Comparison of ENCODE assay signal across 1 cellular context in genomic region chr2:13666582-13667414, GRCh38.
TF ChIP-seq lines count a peak whose summit lies in the region.

No MANE protein-coding gene starts in this region.

TF ChIP-seq in GM12878, 131 proteins besides CTCF, POLR2A, EP300 and RAD21 (continued from another document and continues in another):
- TF ChIP-seq IRF5 (IDR thresholded peaks at IDR 0.05; ENCODE audit: borderline replicate concordance) (no peak), FOXM1 (IDR thresholded peaks at IDR 0.05; ENCODE audit: low read depth, low read length) (no peak), ZNF24 (IDR thresholded peaks at IDR 0.05) (no peak), JUNB (IDR thresholded peaks at IDR 0.05) (no peak), RCOR1 (conservative IDR thresholded peaks at IDR 0.05; ENCODE audit: low read depth, low read length) (no peak), TARDBP (IDR thresholded peaks at IDR 0.05; ENCODE audit: borderline replicate concordance) (no peak), TBL1XR1 (IDR thresholded peaks at IDR 0.05; ENCODE audit: low read depth, low read length) (no peak), ESRRA (IDR thresholded peaks at IDR 0.05; ENCODE audit: low read length) (no peak), RFX5 (IDR thresholded peaks at IDR 0.05; ENCODE audit: low read depth, low read length) (no peak), BCLAF1 (IDR thresholded peaks at IDR 0.05) (no peak), MYB (IDR thresholded peaks at IDR 0.05; ENCODE audit: borderline replicate concordance, low read depth, low read length) (0 out of 2 replicates have a peak, but pooled peaks have one; percentile 7), ASH2L (IDR thresholded peaks at IDR 0.05; ENCODE audit: borderline replicate concordance, low read depth) (no peak), SPI1 (IDR thresholded peaks at IDR 0.05; ENCODE audit: borderline replicate concordance, insufficient read depth, low read depth, low read length) (peak; percentile 79), CBFB (IDR thresholded peaks at IDR 0.05; ENCODE audit: low read depth) (no peak), YBX1 (IDR thresholded peaks at IDR 0.05) (no peak), CBX3 (IDR thresholded peaks at IDR 0.05; ENCODE audit: borderline replicate concordance, low read depth) (no peak), KDM1A (IDR thresholded peaks at IDR 0.05; ENCODE audit: borderline replicate concordance) (no peak), HDGF (IDR thresholded peaks at IDR 0.05) (no peak), NR2C1 (IDR thresholded peaks at IDR 0.05) (no peak), RELA (IDR thresholded peaks at IDR 0.05; ENCODE audit: borderline replicate concordance, partially characterized antibody) (no peak), NR2F1 (conservative IDR thresholded peaks at IDR 0.05) (peak; percentile 79), SREBF1 (IDR thresholded peaks at IDR 0.05; ENCODE audit: low read length) (no peak), PAX8 (IDR thresholded peaks at IDR 0.05) (no peak), EGR1 (IDR thresholded peaks at IDR 0.05; ENCODE audit: borderline replicate concordance in 1 of 2, low read depth in 2 of 2, low read length in 2 of 2) (no peak), PKNOX1 (IDR thresholded peaks at IDR 0.05) (no peak), CREM (IDR thresholded peaks at IDR 0.05; ENCODE audit: low read depth) (no peak), ZNF217 (IDR thresholded peaks at IDR 0.05) (peak; percentile 20; the same call in 1 of the 2 replicates), BMI1 (IDR thresholded peaks at IDR 0.05; ENCODE audit: borderline replicate concordance) (peak; percentile 5; the same call in 1 of the 2 replicates), BCL3 (IDR thresholded peaks at IDR 0.05; ENCODE audit: borderline replicate concordance, insufficient read depth, low read depth, low read length, poor library complexity, severe bottlenecking) (no peak), POU2F2 (IDR thresholded peaks at IDR 0.05; ENCODE audit: borderline replicate concordance, low read depth, low read length) (no peak), HDAC6 (IDR thresholded peaks at IDR 0.05; ENCODE audit: unreplicated experiment) (no peak), SREBF2 (IDR thresholded peaks at IDR 0.05; ENCODE audit: low read length) (no peak), TCF12 (IDR thresholded peaks at IDR 0.05; ENCODE audit: low read depth, low read length) (peak; percentile 47; the same call in 1 of the 2 replicates), GABPA (IDR thresholded peaks at IDR 0.05; ENCODE audit: low read depth) (no peak), POLR2AphosphoS2 (IDR thresholded peaks at IDR 0.05; ENCODE audit: low read depth, low read length) (no peak), ATF3 (IDR thresholded peaks at IDR 0.05; ENCODE audit: borderline replicate concordance, extremely low read depth, low read depth, low read length) (no peak), FOXK2 (IDR thresholded peaks at IDR 0.05) (no peak)
- TF ChIP-seq, protein P1, sequence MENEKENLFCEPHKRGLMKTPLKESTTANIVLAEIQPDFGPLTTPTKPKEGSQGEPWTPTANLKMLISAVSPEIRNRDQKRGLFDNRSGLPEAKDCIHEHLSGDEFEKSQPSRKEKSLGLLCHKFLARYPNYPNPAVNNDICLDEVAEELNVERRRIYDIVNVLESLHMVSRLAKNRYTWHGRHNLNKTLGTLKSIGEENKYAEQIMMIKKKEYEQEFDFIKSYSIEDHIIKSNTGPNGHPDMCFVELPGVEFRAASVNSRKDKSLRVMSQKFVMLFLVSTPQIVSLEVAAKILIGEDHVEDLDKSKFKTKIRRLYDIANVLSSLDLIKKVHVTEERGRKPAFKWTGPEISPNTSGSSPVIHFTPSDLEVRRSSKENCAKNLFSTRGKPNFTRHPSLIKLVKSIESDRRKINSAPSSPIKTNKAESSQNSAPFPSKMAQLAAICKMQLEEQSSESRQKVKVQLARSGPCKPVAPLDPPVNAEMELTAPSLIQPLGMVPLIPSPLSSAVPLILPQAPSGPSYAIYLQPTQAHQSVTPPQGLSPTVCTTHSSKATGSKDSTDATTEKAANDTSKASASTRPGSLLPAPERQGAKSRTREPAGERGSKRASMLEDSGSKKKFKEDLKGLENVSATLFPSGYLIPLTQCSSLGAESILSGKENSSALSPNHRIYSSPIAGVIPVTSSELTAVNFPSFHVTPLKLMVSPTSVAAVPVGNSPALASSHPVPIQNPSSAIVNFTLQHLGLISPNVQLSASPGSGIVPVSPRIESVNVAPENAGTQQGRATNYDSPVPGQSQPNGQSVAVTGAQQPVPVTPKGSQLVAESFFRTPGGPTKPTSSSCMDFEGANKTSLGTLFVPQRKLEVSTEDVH (IDR thresholded peaks at IDR 0.05; ENCODE audit: low read depth, partially characterized antibody), result no peak
- TF ChIP-seq, protein P2, sequence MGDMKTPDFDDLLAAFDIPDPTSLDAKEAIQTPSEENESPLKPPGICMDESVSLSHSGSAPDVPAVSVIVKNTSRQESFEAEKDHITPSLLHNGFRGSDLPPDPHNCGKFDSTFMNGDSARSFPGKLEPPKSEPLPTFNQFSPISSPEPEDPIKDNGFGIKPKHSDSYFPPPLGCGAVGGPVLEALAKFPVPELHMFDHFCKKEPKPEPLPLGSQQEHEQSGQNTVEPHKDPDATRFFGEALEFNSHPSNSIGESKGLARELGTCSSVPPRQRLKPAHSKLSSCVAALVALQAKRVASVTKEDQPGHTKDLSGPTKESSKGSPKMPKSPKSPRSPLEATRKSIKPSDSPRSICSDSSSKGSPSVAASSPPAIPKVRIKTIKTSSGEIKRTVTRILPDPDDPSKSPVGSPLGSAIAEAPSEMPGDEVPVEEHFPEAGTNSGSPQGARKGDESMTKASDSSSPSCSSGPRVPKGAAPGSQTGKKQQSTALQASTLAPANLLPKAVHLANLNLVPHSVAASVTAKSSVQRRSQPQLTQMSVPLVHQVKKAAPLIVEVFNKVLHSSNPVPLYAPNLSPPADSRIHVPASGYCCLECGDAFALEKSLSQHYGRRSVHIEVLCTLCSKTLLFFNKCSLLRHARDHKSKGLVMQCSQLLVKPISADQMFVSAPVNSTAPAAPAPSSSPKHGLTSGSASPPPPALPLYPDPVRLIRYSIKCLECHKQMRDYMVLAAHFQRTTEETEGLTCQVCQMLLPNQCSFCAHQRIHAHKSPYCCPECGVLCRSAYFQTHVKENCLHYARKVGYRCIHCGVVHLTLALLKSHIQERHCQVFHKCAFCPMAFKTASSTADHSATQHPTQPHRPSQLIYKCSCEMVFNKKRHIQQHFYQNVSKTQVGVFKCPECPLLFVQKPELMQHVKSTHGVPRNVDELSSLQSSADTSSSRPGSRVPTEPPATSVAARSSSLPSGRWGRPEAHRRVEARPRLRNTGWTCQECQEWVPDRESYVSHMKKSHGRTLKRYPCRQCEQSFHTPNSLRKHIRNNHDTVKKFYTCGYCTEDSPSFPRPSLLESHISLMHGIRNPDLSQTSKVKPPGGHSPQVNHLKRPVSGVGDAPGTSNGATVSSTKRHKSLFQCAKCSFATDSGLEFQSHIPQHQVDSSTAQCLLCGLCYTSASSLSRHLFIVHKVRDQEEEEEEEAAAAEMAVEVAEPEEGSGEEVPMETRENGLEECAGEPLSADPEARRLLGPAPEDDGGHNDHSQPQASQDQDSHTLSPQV (IDR thresholded peaks at IDR 0.05), result no peak; the same call in 1 of the 2 replicates
- TF ChIP-seq, protein P3, sequence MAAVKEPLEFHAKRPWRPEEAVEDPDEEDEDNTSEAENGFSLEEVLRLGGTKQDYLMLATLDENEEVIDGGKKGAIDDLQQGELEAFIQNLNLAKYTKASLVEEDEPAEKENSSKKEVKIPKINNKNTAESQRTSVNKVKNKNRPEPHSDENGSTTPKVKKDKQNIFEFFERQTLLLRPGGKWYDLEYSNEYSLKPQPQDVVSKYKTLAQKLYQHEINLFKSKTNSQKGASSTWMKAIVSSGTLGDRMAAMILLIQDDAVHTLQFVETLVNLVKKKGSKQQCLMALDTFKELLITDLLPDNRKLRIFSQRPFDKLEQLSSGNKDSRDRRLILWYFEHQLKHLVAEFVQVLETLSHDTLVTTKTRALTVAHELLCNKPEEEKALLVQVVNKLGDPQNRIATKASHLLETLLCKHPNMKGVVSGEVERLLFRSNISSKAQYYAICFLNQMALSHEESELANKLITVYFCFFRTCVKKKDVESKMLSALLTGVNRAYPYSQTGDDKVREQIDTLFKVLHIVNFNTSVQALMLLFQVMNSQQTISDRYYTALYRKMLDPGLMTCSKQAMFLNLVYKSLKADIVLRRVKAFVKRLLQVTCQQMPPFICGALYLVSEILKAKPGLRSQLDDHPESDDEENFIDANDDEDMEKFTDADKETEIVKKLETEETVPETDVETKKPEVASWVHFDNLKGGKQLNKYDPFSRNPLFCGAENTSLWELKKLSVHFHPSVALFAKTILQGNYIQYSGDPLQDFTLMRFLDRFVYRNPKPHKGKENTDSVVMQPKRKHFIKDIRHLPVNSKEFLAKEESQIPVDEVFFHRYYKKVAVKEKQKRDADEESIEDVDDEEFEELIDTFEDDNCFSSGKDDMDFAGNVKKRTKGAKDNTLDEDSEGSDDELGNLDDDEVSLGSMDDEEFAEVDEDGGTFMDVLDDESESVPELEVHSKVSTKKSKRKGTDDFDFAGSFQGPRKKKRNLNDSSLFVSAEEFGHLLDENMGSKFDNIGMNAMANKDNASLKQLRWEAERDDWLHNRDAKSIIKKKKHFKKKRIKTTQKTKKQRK (IDR thresholded peaks at IDR 0.05; ENCODE audit: low read depth, low read length), result no peak
- TF ChIP-seq, protein P4, sequence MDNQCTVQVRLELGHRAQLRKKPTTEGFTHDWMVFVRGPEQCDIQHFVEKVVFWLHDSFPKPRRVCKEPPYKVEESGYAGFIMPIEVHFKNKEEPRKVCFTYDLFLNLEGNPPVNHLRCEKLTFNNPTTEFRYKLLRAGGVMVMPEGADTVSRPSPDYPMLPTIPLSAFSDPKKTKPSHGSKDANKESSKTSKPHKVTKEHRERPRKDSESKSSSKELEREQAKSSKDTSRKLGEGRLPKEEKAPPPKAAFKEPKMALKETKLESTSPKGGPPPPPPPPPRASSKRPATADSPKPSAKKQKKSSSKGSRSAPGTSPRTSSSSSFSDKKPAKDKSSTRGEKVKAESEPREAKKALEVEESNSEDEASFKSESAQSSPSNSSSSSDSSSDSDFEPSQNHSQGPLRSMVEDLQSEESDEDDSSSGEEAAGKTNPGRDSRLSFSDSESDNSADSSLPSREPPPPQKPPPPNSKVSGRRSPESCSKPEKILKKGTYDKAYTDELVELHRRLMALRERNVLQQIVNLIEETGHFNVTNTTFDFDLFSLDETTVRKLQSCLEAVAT (IDR thresholded peaks at IDR 0.05), result peak; percentile 62; the same call in 1 of the 2 replicates
